Comparison of ENCODE assay signal across 30 cellular contexts in genomic region chr19:38639679-38640078, GRCh38. TPM values are rescaled to one million over a fixed set of nuclear protein-coding genes. Genes with fewer than 3 reads are reported as not detected.
DNase-seq lines count a peak whose midpoint lies in the region; ATAC-seq, FAIRE-seq and TF ChIP-seq lines count a peak whose summit lies in the region.
"Had no signal": no experiment of that assay in that cellular context is flagged by ENCODE, and none has a peak within 500 bp of the region (broad histone marks: within the 10 kb centered on the region; RNA-seq: fewer than 3 reads in every experiment).

No MANE protein-coding gene starts in this region.

- peaks cover 0 to 20% (median 10%) of the 10 kb centered on the region in 11 experiments; a peak in 12 of 22 replicates for H4K20me1 ChIP-seq in BLaER1 treated with 17β-estradiol and CSF1 and Interleukin-3, amounts not matched to agents 10 nM and 100 nM

- no peak for TF ChIP-seq POLR2A in gastroesophageal sphincter (IDR thresholded peaks at IDR 0.05)
- no peak for TF ChIP-seq POLR2A in prostate gland (IDR thresholded peaks at IDR 0.05)

- no peak for TF ChIP-seq EP300 in gastroesophageal sphincter (IDR thresholded peaks at IDR 0.05)

- H3K36me3 Mint-ChIP-seq in activated CD4-positive, alpha-beta T cell treated with anti-CD3 and anti-CD28 coated beads, Interleukin-2, amount 10 ng/mL, durations not matched to agents 24 days and 14 days (ENCODE audit: low read depth), result peaks cover 19% of the 10 kb centered on the region

- no peaks in the 10 kb centered on the region for H3K27me3 Mint-ChIP-seq in activated CD4-positive, alpha-beta T cell treated with anti-CD3 and anti-CD28 coated beads, Interleukin-2, amount 10 ng/mL, durations not matched to agents 24 days and 14 days
- H3K27me3 Mint-ChIP-seq: naive B cell had no signal

- DNase-seq in Panc1 (ENCODE audit: low read depth, low spot score) (no peak), small intestine (no peak), inferior parietal cortex (ENCODE audit: extremely low spot score) (no peak), prostate gland (ENCODE audit: low spot score) (no peak)
- no peak for DNase-seq in activated CD4-positive, alpha-beta T cell treated with anti-CD3 and anti-CD28 coated beads, Interleukin-2, amount 10 ng/mL, durations not matched to agents 24 days and 14 days
- DNase-seq: activated CD4-positive, CD25-positive, alpha-beta regulatory T cell treated with anti-CD3 and anti-CD28 coated beads, Interleukin-2, amount 50 U/mL, for 72 hours; activated effector memory CD4-positive, alpha-beta T cell treated with Interleukin-2 at 50 U/mL for 16 hours; amygdala; dorsolateral prefrontal cortex; EL; KG1; midbrain; MM.1S; naive B cell; NCI-H2029; NCI-H524 treated with DMSO at 0.1 percent for 48 hours; occipital lobe; OCI-M1; SHP77 treated with DMSO at 0.1 percent for 48 hours; stimulated activated CD4-positive, alpha-beta T cell treated with anti-CD3 and anti-CD28 coated beads, Interleukin-1b, Interleukin-23, amount 100 ng/mL, for 48 hours; stimulated activated naive CD8-positive, alpha-beta T cell treated with anti-CD3 and anti-CD28 coated beads, Interleukin-15, Interleukin-2, amounts not matched to agents 100 U/mL and 50 U/mL, for 24 hours; T-helper 2 cell; testis had no signal

- TSS peak; percentile 11 for BruUV-seq in Panc1 (replicated peaks; lab: Mats Ljungman, UMichigan)

- peak; percentile 11; the same call in 1 of the 2 replicates for ATAC-seq in Panc1
- no peak for ATAC-seq in gastroesophageal sphincter
- ATAC-seq: activated naive CD4-positive, alpha-beta T cell treated with anti-CD3 and anti-CD28 coated beads, Interleukin-2, amount 50 U/mL, for 72 hours; stimulated activated naive CD8-positive, alpha-beta T cell treated with anti-CD3 and anti-CD28 coated beads, Interleukin-15, Interleukin-2, amounts not matched to agents 100 U/mL and 50 U/mL, for 24 hours had no signal

- WGBS in gastroesophageal sphincter (ENCODE audit: low coverage in 1 of 2), 2 donors, result 33% methylated on average over 1 of the region's 2 CpGs; no CpG with 5 or more reads in 1 of the 2 donors
- 84 to 87% (median 85%) methylated on average over 2 of the region's 2 CpGs for WGBS in small intestine, 3 donors
- WGBS in prostate gland, result 85% methylated on average over 2 of the region's 2 CpGs

- H3K36me3 ChIP-seq in BLaER1 treated with 17β-estradiol and CSF1 and Interleukin-3, amounts not matched to agents 10 nM and 100 nM, result peaks cover 26 to 41% (median 32%) of the 10 kb centered on the region in 11 experiments
- H3K36me3 ChIP-seq in Panc1 (ENCODE audit: control insufficient read depth, insufficient read depth, low read length) (peaks cover 19% of the 10 kb centered on the region), gastroesophageal sphincter (peaks cover 0 to 42% of the 10 kb centered on the region in 2 donors), small intestine (ENCODE audit: control insufficient read depth in 2 of 2, insufficient read depth in 2 of 2, low read length in 2 of 2) (peaks cover 5% of the 10 kb centered on the region in 2 donors), prostate gland (no peaks in the 10 kb centered on the region)
- H3K36me3 ChIP-seq: vagina had no signal

- no peaks in the 10 kb centered on the region for H3K27me3 ChIP-seq in BLaER1 treated with 17β-estradiol and CSF1 and Interleukin-3, amounts not matched to agents 10 nM and 100 nM
- H3K27me3 ChIP-seq in Panc1 (ENCODE audit: control insufficient read depth, insufficient read depth, low read length) (no peaks in the 10 kb centered on the region), gastroesophageal sphincter (no peaks in the 10 kb centered on the region), small intestine (ENCODE audit: control insufficient read depth in 2 of 2, insufficient read depth in 2 of 2, low read length in 2 of 2) (no peaks in the 10 kb centered on the region), prostate gland (replicated peaks; ENCODE audit: insufficient read depth) (no peaks in the 10 kb centered on the region)
- H3K27me3 ChIP-seq: dorsolateral prefrontal cortex, testis, vagina had no signal

- H3K9ac ChIP-seq in BLaER1 treated with 17β-estradiol and CSF1 and Interleukin-3, amounts not matched to agents 10 nM and 100 nM, result peak overlapping the region in 4 of 11 experiments; percentile 16 to 53 (median 30); a peak in 2 of 22 replicates

- no peak for TF ChIP-seq CTCF in Panc1 (IDR thresholded peaks at IDR 0.05)
- no peak for TF ChIP-seq CTCF in gastroesophageal sphincter (IDR thresholded peaks at IDR 0.05)
- no peak for TF ChIP-seq CTCF in prostate gland (IDR thresholded peaks at IDR 0.05)

- intact Hi-C loops in Panc1 (cut with micrococcal nuclease; ENCODE audit: unreplicated experiment) (loop anchor here (10.0 kb wide), 1 partner anchor 235 kb away; the partner anchor contains the start of gene FAM98C), prostate gland (cut with DNase I) (loop anchor here (5.0 to 10.0 kb wide), 3 partner anchors 93 to 237 kb away; partner anchors contain the start of genes ECH1 and FAM98C)
- intact Hi-C loops in activated CD4-positive, alpha-beta T cell treated with anti-CD3 and anti-CD28 coated beads, Interleukin-2, amount 10 ng/mL, durations not matched to agents 24 days and 14 days (cut with micrococcal nuclease), result loop anchor here (5.0 kb wide), 1 partner anchor 293 kb away; the partner anchor contains the start of genes MRPS12 and SARS2

- peaks cover 45 to 69% (median 58%) of the 10 kb centered on the region in 10 experiments for H3K4me1 ChIP-seq in BLaER1 treated with 17β-estradiol and CSF1 and Interleukin-3, amounts not matched to agents 10 nM and 100 nM
- H3K4me1 ChIP-seq in Panc1 (ENCODE audit: control insufficient read depth, insufficient read depth, low read length) (peaks cover 8% of the 10 kb centered on the region), gastroesophageal sphincter (peaks cover 0 to 18% (median 0%) of the 10 kb centered on the region in 3 donors), small intestine (ENCODE audit: control insufficient read depth in 2 of 2, insufficient read depth in 1 of 2, low read depth in 1 of 2, low read length in 1 of 2) (peaks cover 6 to 11% of the 10 kb centered on the region in 2 donors), prostate gland (replicated peaks) (no peaks in the 10 kb centered on the region)
- H3K4me1 ChIP-seq: testis had no signal

- no peak overlapping the region for H3K27ac Mint-ChIP-seq in activated CD4-positive, alpha-beta T cell treated with anti-CD3 and anti-CD28 coated beads, Interleukin-2, amount 10 ng/mL, durations not matched to agents 24 days and 14 days
- H3K27ac Mint-ChIP-seq: activated naive CD4-positive, alpha-beta T cell treated with anti-CD3 and anti-CD28 coated beads, Interleukin-2, amount 50 U/mL, for 72 hours had no signal

- H3K4me1 Mint-ChIP-seq in activated CD4-positive, alpha-beta T cell treated with anti-CD3 and anti-CD28 coated beads, Interleukin-2, amount 10 ng/mL, durations not matched to agents 24 days and 14 days, result peaks cover 26% of the 10 kb centered on the region

- POLR2A ChIA-PET in Panc1 (lab: Charles Lee), result interaction anchor here (0.6 to 1.6 kb wide), 6 partner anchors 10 to 762 kb away, joined by 3 to 13 read pairs (median 4); no protein-coding TSS in a partner anchor

- in situ Hi-C loops in Panc1 (cut with HindIII; ENCODE audit: low pct_unique_long_range_greater_than_20kb, low sequenced_read_pairs), result no loop called here

- no peak overlapping the region for H3K4me3 ChIP-seq in BLaER1 treated with 17β-estradiol and CSF1 and Interleukin-3, amounts not matched to agents 10 nM and 100 nM
- H3K4me3 ChIP-seq in Panc1 (ENCODE audit: low read depth in 2 of 2, low read length in 2 of 2) (no peak overlapping the region), gastroesophageal sphincter (no peak overlapping the region), small intestine (ENCODE audit: low read depth in 1 of 2, low read length in 2 of 2) (no peak overlapping the region), prostate gland (no peak overlapping the region)
- H3K4me3 ChIP-seq: dorsolateral prefrontal cortex, smooth muscle cell, testis, vagina had no signal

- H3K27ac ChIP-seq in BLaER1 treated with 17β-estradiol and CSF1 and Interleukin-3, amounts not matched to agents 10 nM and 100 nM, result no peak overlapping the region
- H3K27ac ChIP-seq in Panc1 (ENCODE audit: low read length) (no peak overlapping the region), gastroesophageal sphincter (peak overlapping the region in 3 of 4 donors; percentile 36 to 49 (median 41)), small intestine (ENCODE audit: low read depth in 1 of 2, low read length in 1 of 2) (peak overlapping the region; percentile 57 to 59), prostate gland (no peak overlapping the region)
- H3K27ac ChIP-seq: testis had no signal

- FAIRE-seq in small intestine (lab: Jason Lieb, UNC), result no peak
- FAIRE-seq: HTR-8/SVneo, islet of Langerhans had no signal

- no peaks in the 10 kb centered on the region for H3K9me3 ChIP-seq in BLaER1 treated with 17β-estradiol and CSF1 and Interleukin-3, amounts not matched to agents 10 nM and 100 nM (replicated peaks in 1 of 11)
- no peaks in the 10 kb centered on the region for H3K9me3 ChIP-seq in Panc1 (ENCODE audit: control insufficient read depth, insufficient read depth, low read depth, low read length)
- H3K9me3 ChIP-seq in gastroesophageal sphincter, result no peaks in the 10 kb centered on the region
- no peaks in the 10 kb centered on the region for H3K9me3 ChIP-seq in small intestine (ENCODE audit: control insufficient read depth, low read depth)
- no peaks in the 10 kb centered on the region for H3K9me3 ChIP-seq in prostate gland
- H3K9me3 ChIP-seq: testis, vagina had no signal

- no peaks in the 10 kb centered on the region for H3K9me3 Mint-ChIP-seq in activated CD4-positive, alpha-beta T cell treated with anti-CD3 and anti-CD28 coated beads, Interleukin-2, amount 10 ng/mL, durations not matched to agents 24 days and 14 days
- H3K9me3 Mint-ChIP-seq: activated naive CD4-positive, alpha-beta T cell treated with anti-CD3 and anti-CD28 coated beads, Interleukin-2, amount 50 U/mL, for 72 hours; naive B cell had no signal

- H3K4me3 Mint-ChIP-seq in activated CD4-positive, alpha-beta T cell treated with anti-CD3 and anti-CD28 coated beads, Interleukin-2, amount 10 ng/mL, durations not matched to agents 24 days and 14 days, result no peak overlapping the region

- peak overlapping the region in 7 of 11 experiments; percentile 16 to 37 (median 28); a peak in 8 of 22 replicates for H3K4me2 ChIP-seq in BLaER1 treated with 17β-estradiol and CSF1 and Interleukin-3, amounts not matched to agents 10 nM and 100 nM
- H3K4me2 ChIP-seq: smooth muscle cell had no signal

- CTCF ChIA-PET in Panc1 (lab: Charles Lee), result interaction anchor here (0.5 to 1.9 kb wide), 5 partner anchors 83 to 124 kb away, joined by 4 to 16 read pairs (median 5); no protein-coding TSS in a partner anchor

RNA-seq across cellular contexts. Expression of gene ACTN4, which starts 7.8 kb away (rescaled TPM):
- total RNA-seq in Panc1 (2021; ENCODE audit: unreplicated experiment) (3,297 TPM), gastroesophageal sphincter (100 to 1,000 TPM; 337 to 938 (median 507) TPM), prostate gland (100 to 1,000 TPM; 312 to 330 TPM)
- polyA plus RNA-seq in Panc1 (2012; ENCODE audit: insufficient read length), result 5,405 TPM
- 100 to 1,000 TPM; 188 to 326 (median 291) TPM for polyA plus RNA-seq in small intestine
- total RNA-seq in activated CD4-positive, alpha-beta T cell treated with anti-CD3 and anti-CD28 coated beads, Interleukin-2, amount 10 ng/mL, durations not matched to agents 24 days and 14 days, result 243 and 257 TPM in 2 replicates

RNA-seq across cellular contexts. Expression of gene EIF3K, which starts 20.7 kb away (rescaled TPM):
- total RNA-seq in Panc1 (2021; ENCODE audit: unreplicated experiment), result 2,011 TPM
- 2,958 TPM for polyA plus RNA-seq in Panc1 (2012; ENCODE audit: insufficient read length)
- total RNA-seq in gastroesophageal sphincter, result 100 to 1,000 TPM; 392 to 489 (median 414) TPM
- 100 to 1,000 TPM; 619 to 710 (median 633) TPM for polyA plus RNA-seq in small intestine
- 321 and 322 TPM in 2 replicates for total RNA-seq in activated CD4-positive, alpha-beta T cell treated with anti-CD3 and anti-CD28 coated beads, Interleukin-2, amount 10 ng/mL, durations not matched to agents 24 days and 14 days
- total RNA-seq in prostate gland, result 100 to 1,000 TPM; 368 to 618 TPM

RNA-seq across cellular contexts. Expression of gene MAP4K1, which starts 21.9 kb away (rescaled TPM):
- total RNA-seq in Panc1 (2021; ENCODE audit: unreplicated experiment) (11.1 TPM), gastroesophageal sphincter (10 to 100 TPM in 1 of 4 donors, 1 to 10 TPM in 2, under 1 TPM in 1; 0.62 to 16.1 (median 3.1) TPM), prostate gland (10 to 100 TPM in 1 of 2 donors, 1 to 10 TPM in 1; 1.6 to 14.1 TPM)
- 9.2 TPM for polyA plus RNA-seq in Panc1 (2012; ENCODE audit: insufficient read length)
- polyA plus RNA-seq in small intestine, result 10 to 100 TPM in 1 of 3 donors, 1 to 10 TPM in 1, under 1 TPM in 1; 0.45 to 10.8 (median 4.0) TPM
- total RNA-seq in activated CD4-positive, alpha-beta T cell treated with anti-CD3 and anti-CD28 coated beads, Interleukin-2, amount 10 ng/mL, durations not matched to agents 24 days and 14 days, result 156 and 172 TPM in 2 replicates

Comparison
In these comparisons a context has a peak if more than half of its experiments do, and no peak if none do; other contexts are left out.
1. H3K27ac ChIP-seq: peak in gastroesophageal sphincter (3 of 4) and small intestine (2 of 2); none in BLaER1 treated with 17β-estradiol and CSF1 and Interleukin-3, amounts not matched to agents 10 nM and 100 nM (0 of 11), Panc1 (single experiment) and prostate gland (0 of 2).